Comparison of ENCODE assay signal across 14 cellular contexts in the genomic region with DNA sequence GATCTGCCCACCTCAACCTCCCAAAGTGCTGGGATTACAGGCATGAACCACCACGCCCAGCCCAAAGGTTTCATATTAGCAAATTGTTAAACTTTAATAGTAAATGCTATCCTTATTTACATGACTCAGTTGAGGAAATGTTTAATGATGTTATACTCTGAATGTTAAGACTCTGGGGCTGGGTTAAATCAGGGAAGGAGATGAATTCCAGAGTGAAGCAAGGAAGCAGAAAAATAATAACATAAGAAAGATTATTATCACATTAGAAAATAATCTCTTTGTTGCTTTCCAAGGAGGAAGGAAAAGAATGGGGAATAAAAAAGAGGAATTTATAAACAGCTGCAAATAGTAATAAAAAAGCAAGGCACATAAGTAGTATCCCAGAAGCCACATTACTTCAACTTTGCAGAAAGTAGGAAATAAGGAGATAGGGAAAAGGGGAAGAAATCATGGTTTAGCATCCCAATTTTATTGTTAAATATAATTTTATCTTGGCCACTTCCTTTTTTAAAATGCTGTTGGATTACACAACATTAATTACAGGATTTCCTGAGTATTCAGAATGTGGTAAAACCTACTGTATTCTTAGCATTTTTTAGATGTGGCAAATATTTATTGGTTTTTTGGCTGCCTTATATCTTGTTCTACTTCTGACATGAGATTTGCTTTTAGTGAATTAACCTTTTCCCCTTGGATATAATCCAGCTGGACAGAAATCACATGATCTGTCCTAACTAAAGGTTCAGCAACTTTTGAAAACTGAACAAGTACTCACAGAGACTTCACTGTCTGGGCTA.
A peak's percentile ranks its signal among the peaks of the same experiment; 100 is the strongest.
DNase-seq lines count a peak whose midpoint lies in the region; ATAC-seq and TF ChIP-seq lines count a peak whose summit lies in the region.
"Had no signal": no experiment of that assay in that cellular context is flagged by ENCODE, and none has a peak within 500 bp of the region (broad histone marks: within the 10 kb centered on the region; RNA-seq: fewer than 3 reads in every experiment).

No MANE protein-coding gene starts in this region.

- H3K36me3 Mint-ChIP-seq in activated T-helper 1 cell treated with anti-CD3 and anti-CD28 coated beads, Interleukin-12 subunit alpha, Interleukin-12 subunit beta, Interleukin-2, Interleukin-4 antibody, amounts not matched to agents 30 ng/mL and 10 ng/mL and 1 ng/mL, durations not matched to agents 14 hours and 24 hours and 36 hours (ENCODE audit: low read depth) = no peaks in the 10 kb centered on the region
- peaks cover 0 to 5% (median 0%) of the 10 kb centered on the region in 5 donors for H3K36me3 Mint-ChIP-seq in naive thymus-derived CD4-positive, alpha-beta T cell

- ATAC-seq in naive thymus-derived CD4-positive, alpha-beta T cell = no peak

- peaks cover 9% of the 10 kb centered on the region for H3K4me1 Mint-ChIP-seq in activated T-helper 1 cell treated with anti-CD3 and anti-CD28 coated beads, Interleukin-12 subunit alpha, Interleukin-12 subunit beta, Interleukin-2, Interleukin-4 antibody, amounts not matched to agents 30 ng/mL and 10 ng/mL and 1 ng/mL, durations not matched to agents 14 hours and 24 hours and 36 hours (ENCODE audit: low read depth)
- H3K4me1 Mint-ChIP-seq in naive thymus-derived CD4-positive, alpha-beta T cell = no peaks in the 10 kb centered on the region
- H3K4me1 Mint-ChIP-seq: neural crest cell had no signal

- DNase-seq in EL (peak; percentile 69), NCI-H226 (peak; percentile 24), dermis microvascular lymphatic vessel endothelial cell (ENCODE audit: low read depth in 2 of 2) (peak; percentile 23 to 46), NCI-H2029 treated with DMSO at 0.1 percent for 48 hours (lab: John Stamatoyannopoulos, UW) (no peak), thyroid gland (no peak)
- DNase-seq in activated T-helper 1 cell treated with anti-CD3 and anti-CD28 coated beads, Interleukin-12 subunit alpha, Interleukin-12 subunit beta, Interleukin-2, Interleukin-4 antibody, amounts not matched to agents 30 ng/mL and 10 ng/mL and 1 ng/mL, durations not matched to agents 14 hours and 24 hours and 36 hours (ENCODE audit: low spot score) = no peak
- no peak for DNase-seq in naive thymus-derived CD4-positive, alpha-beta T cell
- DNase-seq: activated CD4-positive, alpha-beta T cell treated with anti-CD3 and anti-CD28 coated beads, Interleukin-2, amount 50 U/mL, for 48 hours; anterior cingulate cortex; effector CD8-positive, alpha-beta T cell; NCI-H1417; NCI-H524 had no signal

- H3K4me1 ChIP-seq in neutrophil (ENCODE audit: control insufficient read depth in 1 of 2, insufficient read depth in 1 of 2, low read depth in 1 of 2, low read length in 1 of 2) (peaks cover 12 to 15% of the 10 kb centered on the region in 2 experiments), thyroid gland (no peaks in the 10 kb centered on the region)
- no peaks in the 10 kb centered on the region for H3K4me1 ChIP-seq in naive thymus-derived CD4-positive, alpha-beta T cell (ENCODE audit: control insufficient read depth in 2 of 2, insufficient read depth in 2 of 2, low read length in 2 of 2)

- TF ChIP-seq POLR2A in thyroid gland (IDR thresholded peaks at IDR 0.05) = no peak

- H3K27me3 Mint-ChIP-seq in activated T-helper 1 cell treated with anti-CD3 and anti-CD28 coated beads, Interleukin-12 subunit alpha, Interleukin-12 subunit beta, Interleukin-2, Interleukin-4 antibody, amounts not matched to agents 30 ng/mL and 10 ng/mL and 1 ng/mL, durations not matched to agents 14 hours and 24 hours and 36 hours (ENCODE audit: insufficient read depth) = no peaks in the 10 kb centered on the region
- no peaks in the 10 kb centered on the region for H3K27me3 Mint-ChIP-seq in naive thymus-derived CD4-positive, alpha-beta T cell

- H3K27ac Mint-ChIP-seq in activated T-helper 1 cell treated with anti-CD3 and anti-CD28 coated beads, Interleukin-12 subunit alpha, Interleukin-12 subunit beta, Interleukin-2, Interleukin-4 antibody, amounts not matched to agents 30 ng/mL and 10 ng/mL and 1 ng/mL, durations not matched to agents 14 hours and 24 hours and 36 hours = no peak overlapping the region
- no peak overlapping the region for H3K27ac Mint-ChIP-seq in naive thymus-derived CD4-positive, alpha-beta T cell

- CTCF ChIA-PET in naive thymus-derived CD4-positive, alpha-beta T cell (lab: Charles Lee) = no interaction called here

- no peak overlapping the region for H3K4me3 ChIP-seq in neutrophil (ENCODE audit: low read depth in 1 of 2, low read length in 1 of 2)
- no peak overlapping the region for H3K4me3 ChIP-seq in thyroid gland (replicated peaks in 1 of 3)
- H3K4me3 ChIP-seq in naive thymus-derived CD4-positive, alpha-beta T cell (ENCODE audit: low read length) = no peak overlapping the region

- H3K4me3 Mint-ChIP-seq in activated T-helper 1 cell treated with anti-CD3 and anti-CD28 coated beads, Interleukin-12 subunit alpha, Interleukin-12 subunit beta, Interleukin-2, Interleukin-4 antibody, amounts not matched to agents 30 ng/mL and 10 ng/mL and 1 ng/mL, durations not matched to agents 14 hours and 24 hours and 36 hours = no peak overlapping the region
- H3K4me3 Mint-ChIP-seq in naive thymus-derived CD4-positive, alpha-beta T cell = no peak overlapping the region
- H3K4me3 Mint-ChIP-seq: neural crest cell had no signal

- WGBS in thyroid gland, 2 donors = 74 to 76% methylated on average over 1 of the region's 1 CpG

- POLR2A ChIA-PET in naive thymus-derived CD4-positive, alpha-beta T cell (lab: Charles Lee) = no interaction called here

- intact Hi-C loops in activated T-helper 1 cell treated with anti-CD3 and anti-CD28 coated beads, Interleukin-12 subunit alpha, Interleukin-12 subunit beta, Interleukin-2, Interleukin-4 antibody, amounts not matched to agents 30 ng/mL and 10 ng/mL and 1 ng/mL, durations not matched to agents 14 hours and 24 hours and 36 hours (cut with micrococcal nuclease) = no loop called here
- intact Hi-C loops in thyroid gland (cut with DNase I) = no loop called here
- intact Hi-C loops in naive thymus-derived CD4-positive, alpha-beta T cell (cut with micrococcal nuclease) = no loop called here

- no peaks in the 10 kb centered on the region for H3K9me3 Mint-ChIP-seq in activated T-helper 1 cell treated with anti-CD3 and anti-CD28 coated beads, Interleukin-12 subunit alpha, Interleukin-12 subunit beta, Interleukin-2, Interleukin-4 antibody, amounts not matched to agents 30 ng/mL and 10 ng/mL and 1 ng/mL, durations not matched to agents 14 hours and 24 hours and 36 hours
- H3K9me3 Mint-ChIP-seq in naive thymus-derived CD4-positive, alpha-beta T cell = peaks cover 0 to 2% (median 0%) of the 10 kb centered on the region in 11 donors
- H3K9me3 Mint-ChIP-seq: neural crest cell had no signal

- no peaks in the 10 kb centered on the region for H3K9me3 ChIP-seq in neutrophil
- no peaks in the 10 kb centered on the region for H3K9me3 ChIP-seq in thyroid gland
- H3K9me3 ChIP-seq in naive thymus-derived CD4-positive, alpha-beta T cell (ENCODE audit: control insufficient read depth in 2 of 3, low read length in 3 of 3) = no peaks in the 10 kb centered on the region

- no peaks in the 10 kb centered on the region for H3K27me3 ChIP-seq in neutrophil
- H3K27me3 ChIP-seq in thyroid gland = no peaks in the 10 kb centered on the region
- no peaks in the 10 kb centered on the region for H3K27me3 ChIP-seq in naive thymus-derived CD4-positive, alpha-beta T cell (ENCODE audit: control insufficient read depth in 2 of 2, insufficient read depth in 2 of 2, low read length in 2 of 2)

- no peaks in the 10 kb centered on the region for H3K36me3 ChIP-seq in neutrophil
- H3K36me3 ChIP-seq in thyroid gland = no peaks in the 10 kb centered on the region
- no peaks in the 10 kb centered on the region for H3K36me3 ChIP-seq in naive thymus-derived CD4-positive, alpha-beta T cell (ENCODE audit: control insufficient read depth in 2 of 3, insufficient read depth in 3 of 3, low read length in 3 of 3)

- H3K27ac ChIP-seq in neutrophil (peak overlapping the region; percentile 51), thyroid gland (no peak overlapping the region)
- H3K27ac ChIP-seq in naive thymus-derived CD4-positive, alpha-beta T cell (ENCODE audit: low read depth, low read length) = no peak overlapping the region

- TF ChIP-seq CTCF in neutrophil (IDR thresholded peaks at IDR 0.05) (no peak), thyroid gland (IDR thresholded peaks at IDR 0.05) (no peak)

Comparison
In these comparisons a context has a peak if more than half of its experiments do, and no peak if none do; other contexts are left out.
1. DNase-seq: peak in EL (single experiment), NCI-H226 (single experiment) and dermis microvascular lymphatic vessel endothelial cell (2 of 2); none in NCI-H2029 treated with DMSO at 0.1 percent for 48 hours (single experiment), activated T-helper 1 cell treated with anti-CD3 and anti-CD28 coated beads, Interleukin-12 subunit alpha, Interleukin-12 subunit beta, Interleukin-2, Interleukin-4 antibody, amounts not matched to agents 30 ng/mL and 10 ng/mL and 1 ng/mL, durations not matched to agents 14 hours and 24 hours and 36 hours (single experiment), thyroid gland (0 of 2) and naive thymus-derived CD4-positive, alpha-beta T cell (0 of 9).